Comparison of ENCODE assay signal across 31 cellular contexts in the genomic region with DNA sequence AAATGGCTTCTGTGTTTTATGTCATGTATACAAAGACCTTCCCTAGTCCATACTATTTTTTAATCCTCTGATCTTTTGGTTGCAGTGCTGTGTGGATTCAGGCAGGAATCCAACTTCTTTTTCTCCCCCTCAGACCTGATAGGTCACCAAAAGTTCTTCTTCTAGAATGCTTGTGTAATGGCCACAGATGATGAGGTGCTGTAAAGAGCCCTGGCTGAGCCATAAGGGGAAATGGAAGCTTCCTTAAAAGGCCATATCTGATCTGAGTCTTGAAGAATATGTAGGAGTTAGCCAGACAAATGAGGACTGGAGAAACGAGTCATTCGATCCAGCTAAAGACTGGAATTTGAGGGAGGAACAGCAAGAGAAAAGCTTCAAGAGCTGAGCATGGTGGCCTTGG. TPM values are rescaled to one million over a fixed set of nuclear protein-coding genes. Genes with fewer than 3 reads are reported as not detected.
A peak's percentile ranks its signal among the peaks of the same experiment; 100 is the strongest.
DNase-seq lines count a peak whose midpoint lies in the region; FAIRE-seq and TF ChIP-seq lines count a peak whose summit lies in the region.
"Had no signal": no experiment of that assay in that cellular context is flagged by ENCODE, and none has a peak within 500 bp of the region (broad histone marks: within the 10 kb centered on the region; RNA-seq: fewer than 3 reads in every experiment).

No MANE protein-coding gene starts in this region.

- FAIRE-seq in astrocyte (lab: Jason Lieb, UNC), result no peak
- FAIRE-seq: GM12891, H1 had no signal

- TF ChIP-seq EP300 in stomach (IDR thresholded peaks at IDR 0.05), result no peak

- H3K4me1 ChIP-seq in astrocyte (ENCODE audit: insufficient read depth, low read length) (no peaks in the 10 kb centered on the region), stomach (no peaks in the 10 kb centered on the region)
- H3K4me1 ChIP-seq: BLaER1 treated with 17β-estradiol and CSF1 and Interleukin-3, amounts not matched to agents 10 nM and 100 nM; breast epithelium; right lobe of liver had no signal

- H3K4me1 Mint-ChIP-seq in astrocyte (ENCODE audit: low read depth, unreplicated experiment), result peaks cover 12% of the 10 kb centered on the region
- peaks cover 13% of the 10 kb centered on the region for H3K4me1 Mint-ChIP-seq in mesothelial cell of epicardium
- H3K4me1 Mint-ChIP-seq in chondrocyte (ENCODE audit: low read depth), result peaks cover 13% of the 10 kb centered on the region

- H3K9me3 ChIP-seq in astrocyte (ENCODE audit: insufficient read depth, low read depth, low read length), result peaks cover 3% of the 10 kb centered on the region
- peaks cover 0 to 26% (median 22%) of the 10 kb centered on the region in 4 donors for H3K9me3 ChIP-seq in stomach

- no peaks in the 10 kb centered on the region for H3K79me2 ChIP-seq in astrocyte (ENCODE audit: insufficient read depth, low read length)

- TF ChIP-seq CTCF in astrocyte (IDR thresholded peaks at IDR 0.05; ENCODE audit: insufficient read depth, low read depth, low read length) (no peak), mesothelial cell of epicardium (IDR thresholded peaks at IDR 0.05; ENCODE audit: unreplicated experiment) (no peak), stomach (IDR thresholded peaks at IDR 0.05) (no peak), chondrocyte (IDR thresholded peaks at IDR 0.05) (no peak)

- DNase-seq in EH (ENCODE audit: low read depth) (peak; percentile 92), M059J (ENCODE audit: low read depth) (peak; percentile 29), astrocyte (ENCODE audit: low read depth) (peak; percentile 81), mesothelial cell of epicardium (ENCODE audit: low spot score in 2 of 2, unreplicated experiment in 2 of 2) (no peak), G401 (ENCODE audit: low spot score) (no peak), stomach (no peak), chondrocyte (ENCODE audit: low spot score) (no peak)
- DNase-seq: activated CD4-positive, alpha-beta T cell treated with anti-CD3 and anti-CD28 coated beads for 4 hours; activated CD8-positive, alpha-beta memory T cell treated with anti-CD3 and anti-CD28 coated beads for 24 hours; activated gamma-delta T cell treated with Interleukin-2 at 50 U/mL for 16 hours; Calu3; cortex of kidney; effector memory CD8-positive, alpha-beta T cell; foreskin melanocyte; NCI-H1417; NCI-H2081; NCI-H748 treated with DMSO at 0.1 percent for 48 hours; right lobe of liver; RPMI8226; stimulated activated CD4-positive, alpha-beta T cell treated with anti-CD3 and anti-CD28 coated beads, Interleukin-4, amount 100 ng/mL, for 24 hours; substantia nigra had no signal

- no peak for TF ChIP-seq POLR2A in stomach (IDR thresholded peaks at IDR 0.05)

- no peak overlapping the region for H3K9ac ChIP-seq in astrocyte (ENCODE audit: low read length)
- H3K9ac ChIP-seq: BLaER1 treated with 17β-estradiol and CSF1 and Interleukin-3, amounts not matched to agents 10 nM and 100 nM had no signal

- H2AFZ ChIP-seq in astrocyte (ENCODE audit: low read depth, low read length), result peak overlapping the region; percentile 49

- peaks cover 13% of the 10 kb centered on the region for H3K9me3 Mint-ChIP-seq in astrocyte (ENCODE audit: unreplicated experiment)
- H3K9me3 Mint-ChIP-seq in mesothelial cell of epicardium, result peaks cover 53% of the 10 kb centered on the region
- H3K9me3 Mint-ChIP-seq in chondrocyte (ENCODE audit: low read depth), result peaks cover 46% of the 10 kb centered on the region

- WGBS in stomach, 5 donors, result 66 to 81% (median 80%) methylated on average over 2 of the region's 2 CpGs

- no peak overlapping the region for H3K4me2 ChIP-seq in astrocyte (ENCODE audit: low read length)
- H3K4me2 ChIP-seq: BLaER1 treated with 17β-estradiol and CSF1 and Interleukin-3, amounts not matched to agents 10 nM and 100 nM had no signal

- in situ Hi-C loops in G401 (cut with HindIII; ENCODE audit: low sequenced_read_pairs), result loop anchor here (10.0 kb wide), 1 partner anchor 66 kb away; no protein-coding TSS in a partner anchor

- H3K4me3 Mint-ChIP-seq in astrocyte (ENCODE audit: unreplicated experiment), result no peak overlapping the region
- H3K4me3 Mint-ChIP-seq in mesothelial cell of epicardium, result no peak overlapping the region
- no peak overlapping the region for H3K4me3 Mint-ChIP-seq in chondrocyte (ENCODE audit: unreplicated experiment)
- H3K4me3 Mint-ChIP-seq: effector memory CD8-positive, alpha-beta T cell; stimulated activated effector memory CD8-positive, alpha-beta T cell treated with anti-CD3 and anti-CD28 coated beads, Interleukin-12 subunit alpha, Interleukin-12 subunit beta, amount 100 ng/mL, for 72 hours; T-helper 1 cell treated with Interleukin-12 subunit alpha and Interleukin-12 subunit beta and Interleukin-4 antibody, amounts not matched to agents 30 μg/mL and 1 μg/mL, for 36 hours; type B pancreatic cell had no signal

- intact Hi-C loops in stomach (cut with DNase I; ENCODE audit: low total_unique reads), result no loop called here

- H3K27ac ChIP-seq in astrocyte (ENCODE audit: low read depth, low read length), result no peak overlapping the region
- no peak overlapping the region for H3K27ac ChIP-seq in stomach
- H3K27ac ChIP-seq: BLaER1 treated with 17β-estradiol and CSF1 and Interleukin-3, amounts not matched to agents 10 nM and 100 nM; breast epithelium; right lobe of liver; VCaP had no signal

- no peaks in the 10 kb centered on the region for H3K36me3 Mint-ChIP-seq in astrocyte (ENCODE audit: low read depth, unreplicated experiment)
- H3K36me3 Mint-ChIP-seq in mesothelial cell of epicardium, result peaks cover 5% of the 10 kb centered on the region
- H3K36me3 Mint-ChIP-seq in chondrocyte (ENCODE audit: low read depth), result peaks cover 4% of the 10 kb centered on the region
- H3K36me3 Mint-ChIP-seq: stimulated activated effector memory CD8-positive, alpha-beta T cell treated with anti-CD3 and anti-CD28 coated beads, Interleukin-12 subunit alpha, Interleukin-12 subunit beta, amount 100 ng/mL, for 72 hours; type B pancreatic cell had no signal

- H3K27me3 ChIP-seq in astrocyte (ENCODE audit: insufficient read depth, low read length) (no peaks in the 10 kb centered on the region), stomach (no peaks in the 10 kb centered on the region)
- H3K27me3 ChIP-seq: BLaER1 treated with 17β-estradiol and CSF1 and Interleukin-3, amounts not matched to agents 10 nM and 100 nM; breast epithelium; right lobe of liver had no signal

- no peaks in the 10 kb centered on the region for H3K36me3 ChIP-seq in astrocyte (ENCODE audit: insufficient read depth, low read length)
- no peaks in the 10 kb centered on the region for H3K36me3 ChIP-seq in stomach
- H3K36me3 ChIP-seq: breast epithelium, right lobe of liver had no signal

- H3K4me3 ChIP-seq in astrocyte (ENCODE audit: insufficient read depth, low read depth, low read length) (no peak overlapping the region), stomach (no peak overlapping the region)
- H3K4me3 ChIP-seq: BLaER1 treated with 17β-estradiol and CSF1 and Interleukin-3, amounts not matched to agents 10 nM and 100 nM; breast epithelium; lung; right lobe of liver had no signal

- no peaks in the 10 kb centered on the region for H4K20me1 ChIP-seq in astrocyte (ENCODE audit: insufficient read depth, low read length)
- H4K20me1 ChIP-seq: BLaER1 treated with 17β-estradiol and CSF1 and Interleukin-3, amounts not matched to agents 10 nM and 100 nM had no signal

- peak overlapping the region; percentile 60 for H3K27ac Mint-ChIP-seq in astrocyte (ENCODE audit: unreplicated experiment)
- peak overlapping the region; percentile 17 for H3K27ac Mint-ChIP-seq in mesothelial cell of epicardium
- no peak overlapping the region for H3K27ac Mint-ChIP-seq in chondrocyte (ENCODE audit: unreplicated experiment)
- H3K27ac Mint-ChIP-seq: effector memory CD8-positive, alpha-beta T cell; IgD-negative memory B cell; stimulated activated effector memory CD8-positive, alpha-beta T cell treated with anti-CD3 and anti-CD28 coated beads, Interleukin-12 subunit alpha, Interleukin-12 subunit beta, amount 100 ng/mL, for 72 hours; T-helper 1 cell treated with Interleukin-12 subunit alpha and Interleukin-12 subunit beta and Interleukin-4 antibody, amounts not matched to agents 30 μg/mL and 1 μg/mL, for 36 hours; type B pancreatic cell had no signal

- H3K27me3 Mint-ChIP-seq in astrocyte (ENCODE audit: low read depth, unreplicated experiment) (no peaks in the 10 kb centered on the region), mesothelial cell of epicardium (ENCODE audit: low read depth) (no peaks in the 10 kb centered on the region), chondrocyte (ENCODE audit: low read depth) (peaks cover 2% of the 10 kb centered on the region)
- H3K27me3 Mint-ChIP-seq: effector memory CD8-positive, alpha-beta T cell; type B pancreatic cell had no signal

RNA-seq across cellular contexts. Expression of a gene that starts 59.1 kb away (rescaled TPM):
- total RNA-seq in M059J (2014; rRNA removed; shearing (Covaris generic)), result 32.4 and 49.4 TPM in 2 replicates
- total RNA-seq in astrocyte (31.3 and 32.8 TPM in 2 replicates), mesothelial cell of epicardium (31.1 to 34.7 TPM (median 31.3 TPM) in 3 replicates), stomach (100 to 1,000 TPM in 1 of 5 donors, 10 to 100 TPM in 4; 26.6 to 193 (median 70.7) TPM), chondrocyte (89.7 to 136 TPM (median 96.1 TPM) in 3 replicates)
- 9.9 and 16.3 TPM in 2 replicates for total RNA-seq in G401 (2014; rRNA removed; shearing (Covaris generic))
- polyA plus RNA-seq in stomach, result 10 to 100 TPM; 12.2 to 19.2 (median 13.0) TPM

Comparison
In these comparisons a context has a peak if more than half of its experiments do, and no peak if none do; other contexts are left out.
1. DNase-seq: peak in EH (single experiment), M059J (single experiment) and astrocyte (single experiment); none in mesothelial cell of epicardium (0 of 2), G401 (single experiment), stomach (single experiment) and chondrocyte (single experiment).